10 cellular contexts compared by ENCODE assay signal in the genomic region with DNA sequence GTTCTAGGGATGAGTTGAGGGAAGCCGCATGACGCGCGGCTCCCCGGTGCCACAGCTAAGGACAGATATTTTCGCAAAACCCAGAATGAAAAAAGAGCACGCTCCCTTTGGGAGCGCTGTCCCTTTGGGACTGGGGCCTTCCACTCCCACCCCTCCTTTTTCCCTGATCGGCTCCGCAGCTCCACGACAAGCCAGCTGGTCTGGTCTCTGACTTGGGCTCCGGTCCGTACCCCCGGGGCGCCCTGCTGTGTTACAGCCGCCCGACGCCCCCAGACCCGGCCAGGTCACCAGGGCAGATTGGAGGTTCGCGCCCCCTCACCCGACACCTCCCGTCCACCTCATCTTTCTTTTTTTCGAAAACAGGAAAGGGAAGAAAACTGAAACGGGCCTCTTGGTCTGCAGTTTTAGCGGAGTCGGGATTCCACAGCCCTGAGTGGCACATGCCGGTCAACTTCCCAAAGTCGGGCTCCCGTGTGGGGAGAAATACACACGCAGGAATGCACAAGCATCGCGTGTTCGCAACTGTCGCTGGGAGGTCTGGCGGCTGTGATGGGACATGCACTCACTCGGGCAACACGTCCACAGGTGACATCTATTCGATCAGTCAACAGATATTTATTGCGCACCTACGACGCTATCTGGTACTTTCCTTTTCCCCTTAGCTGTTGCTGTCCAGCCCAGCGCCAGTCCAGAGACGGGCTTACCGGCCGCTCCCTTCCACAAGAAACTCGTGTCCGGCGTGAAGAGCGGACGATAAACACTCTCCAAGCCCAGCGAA. TPM values are rescaled to one million over a fixed set of nuclear protein-coding genes. Genes with fewer than 3 reads are reported as not detected.
DNase-seq lines count a peak whose midpoint lies in the region; ATAC-seq, FAIRE-seq and TF ChIP-seq lines count a peak whose summit lies in the region.
"Had no signal": no experiment of that assay in that cellular context is flagged by ENCODE, and none has a peak within 500 bp of the region (broad histone marks: within the 10 kb centered on the region; RNA-seq: fewer than 3 reads in every experiment).

No MANE protein-coding gene starts in this region.

- DNase-seq in H7 (peak; percentile 53), chondrocyte (ENCODE audit: low spot score) (no peak), left kidney (ENCODE audit: low read depth, low spot score) (peak; percentile 64), small intestine (peak; percentile 55), NCI-H2227 treated with DMSO at 0.1 percent for 48 hours (lab: John Stamatoyannopoulos, UW) (no peak), caudate nucleus (lab: John Stamatoyannopoulos, UW) (no peak), MV-4-11 (lab: John Stamatoyannopoulos, UW) (no peak)
- DNase-seq: NCI-H2107 had no signal

- WGBS in small intestine, 3 donors = 4 to 16% (median 9%) methylated on average over 52 of the region's 52 CpGs

- no peaks in the 10 kb centered on the region for H3K9me3 ChIP-seq in small intestine (ENCODE audit: control insufficient read depth, low read depth)

- H3K27ac Mint-ChIP-seq in chondrocyte (ENCODE audit: unreplicated experiment) = no peak overlapping the region

- peaks cover 0 to 6% of the 10 kb centered on the region in 2 donors for H3K4me1 ChIP-seq in small intestine (ENCODE audit: control insufficient read depth in 2 of 2, insufficient read depth in 1 of 2, low read depth in 1 of 2, low read length in 1 of 2)

- H3K9me3 Mint-ChIP-seq in chondrocyte (ENCODE audit: low read depth) = no peaks in the 10 kb centered on the region

- H3K36me3 Mint-ChIP-seq in chondrocyte (ENCODE audit: low read depth) = no peaks in the 10 kb centered on the region

- peak overlapping the region; percentile 72 for H3K4me3 Mint-ChIP-seq in chondrocyte (ENCODE audit: unreplicated experiment)

- H3K4me1 Mint-ChIP-seq in chondrocyte (ENCODE audit: low read depth) = peaks cover 40% of the 10 kb centered on the region

- no peak for FAIRE-seq in small intestine (lab: Jason Lieb, UNC)

- peak overlapping the region; percentile 45; the same call in 1 of the 2 replicates for H3K4me3 ChIP-seq in H7 (ENCODE audit: insufficient read depth, low read depth, low read length)
- peak overlapping the region; percentile 2 to 44 for H3K4me3 ChIP-seq in small intestine (ENCODE audit: low read depth in 1 of 2, low read length in 2 of 2)
- H3K4me3 ChIP-seq: SK-N-MC had no signal

- H3K27me3 ChIP-seq in H7 (ENCODE audit: control insufficient read depth, insufficient read depth, low read length) (peaks cover 77% of the 10 kb centered on the region), small intestine (ENCODE audit: control insufficient read depth in 2 of 2, insufficient read depth in 2 of 2, low read length in 2 of 2) (peaks cover 0 to 35% of the 10 kb centered on the region in 2 donors)

- no peak for TF ChIP-seq CTCF in chondrocyte (IDR thresholded peaks at IDR 0.05)

- no peak for ATAC-seq in GM18520 (IDR thresholded peaks at IDR 0.05; ENCODE audit: unreplicated experiment)

- peaks cover 20% of the 10 kb centered on the region for H3K27me3 Mint-ChIP-seq in chondrocyte (ENCODE audit: low read depth)

- H3K27ac ChIP-seq in small intestine (ENCODE audit: low read depth in 1 of 2, low read length in 1 of 2) (no peak overlapping the region), caudate nucleus (ENCODE audit: low read depth, low read length) (no peak overlapping the region)
- H3K27ac ChIP-seq: SK-N-MC had no signal

- no peaks in the 10 kb centered on the region for H3K36me3 ChIP-seq in H7 (replicated peaks; ENCODE audit: control insufficient read depth, insufficient read depth, low read length)
- H3K36me3 ChIP-seq in small intestine (ENCODE audit: control insufficient read depth in 2 of 2, insufficient read depth in 2 of 2, low read length in 2 of 2) = no peaks in the 10 kb centered on the region

RNA-seq across cellular contexts. Expression of gene SOX9, which starts 3.9 kb away (rescaled TPM):
- total RNA-seq in H7 (2014; rRNA removed; shearing (Covaris generic)) = 0.38 and 0.52 TPM in 2 replicates
- 9.5 to 23.8 TPM (median 10.5 TPM) in 3 replicates for total RNA-seq in chondrocyte
- polyA plus RNA-seq in small intestine = 10 to 100 TPM in 1 of 3 donors, 1 to 10 TPM in 2; 3.0 to 21.2 (median 5.4) TPM

Comparison
In these comparisons a context has a peak if more than half of its experiments do, and no peak if none do; other contexts are left out.
1. DNase-seq: peak in H7 (single experiment), left kidney (single experiment) and small intestine (single experiment); none in chondrocyte (single experiment), NCI-H2227 treated with DMSO at 0.1 percent for 48 hours (single experiment), caudate nucleus (0 of 61) and MV-4-11 (single experiment).